In the genomic region with DNA sequence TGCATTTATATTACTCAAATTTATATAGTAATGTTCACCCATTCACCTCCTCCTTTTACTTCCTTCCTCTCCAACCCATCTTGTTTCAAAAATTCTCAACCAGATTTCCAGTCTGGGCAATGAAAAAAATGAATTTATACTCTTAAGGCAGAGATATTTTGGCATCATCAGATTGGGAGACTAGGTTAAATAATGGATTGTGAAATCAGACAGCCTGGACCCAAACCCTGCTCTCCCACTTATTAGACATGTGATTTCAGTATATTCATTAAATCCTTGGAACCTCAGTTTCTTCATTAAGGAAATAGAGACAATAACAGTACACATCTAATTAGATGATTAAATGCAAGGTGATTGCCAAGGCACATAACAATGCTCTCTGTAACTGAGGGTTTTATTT, we compare ENCODE assay signal across 30 cellular contexts. TPM values are rescaled to one million over a fixed set of nuclear protein-coding genes. Genes with fewer than 3 reads are reported as not detected.
"Had no signal": no experiment of that assay in that cellular context is flagged by ENCODE, and none has a peak within 500 bp of the region (broad histone marks: within the 10 kb centered on the region; RNA-seq: fewer than 3 reads in every experiment).

No MANE protein-coding gene starts in this region.

- H3K4me1 Mint-ChIP-seq: stimulated activated effector memory CD8-positive, alpha-beta T cell treated with anti-CD3 and anti-CD28 coated beads, Interleukin-12 subunit alpha, Interleukin-12 subunit beta, amount 100 ng/mL, for 72 hours; stimulated activated naive CD8-positive, alpha-beta T cell treated with anti-CD3 and anti-CD28 coated beads, Interleukin-15, amount 100 ng/mL, for 72 hours had no signal

- DNase-seq: stimulated activated CD4-positive, alpha-beta T cell treated with anti-CD3 and anti-CD28 coated beads, Interleukin-2, amount 100 ng/mL, for 48 hours; stimulated activated CD4-positive, alpha-beta T cell treated with anti-CD3 and anti-CD28 coated beads, Interleukin-4, amount 100 ng/mL, for 1 hour; stimulated activated CD4-positive, alpha-beta T cell treated with anti-CD3 and anti-CD28 coated beads, Interleukin-4, amount 100 ng/mL, for 24 hours; stimulated activated CD4-positive, alpha-beta T cell treated with anti-CD3 and anti-CD28 coated beads, Interleukin-4, amount 100 ng/mL, for 4 hours; stimulated activated CD8-positive, alpha-beta memory T cell treated with anti-CD3 and anti-CD28 coated beads, Interleukin-4, amount 100 ng/mL, for 48 hours; stimulated activated naive B cell treated with anti-CD40 and anti-IgM and Interleukin-4, amounts not matched to agents 10 μg/mL and 1 μg/mL and 100 μg/mL, for 72 hours; stimulated activated naive CD4-positive, alpha-beta T cell; stimulated activated naive CD4-positive, alpha-beta T cell treated with Interleukin-2 at 50 U/mL for 16 hours; stimulated activated naive CD8-positive, alpha-beta T cell treated with anti-CD3 and anti-CD28 coated beads, Interleukin-15, amount 100 ng/mL, for 72 hours; stimulated activated naive CD8-positive, alpha-beta T cell treated with anti-CD3 and anti-CD28 coated beads, Interleukin-15, Interleukin-2, amounts not matched to agents 100 U/mL and 50 U/mL, for 24 hours; stomach; substantia nigra; testis; thyroid gland; tibial artery; transverse colon; trophoblast cell; upper lobe of left lung; upper lobe of right lung; uterus had no signal

- H3K4me3 ChIP-seq: stomach, suprapubic skin, testis, thoracic aorta, thyroid gland, tibial artery, tibial nerve, transverse colon, upper lobe of left lung, upper lobe of right lung, uterus, vagina had no signal

- H3K27me3 ChIP-seq: stomach, suprapubic skin, testis, thyroid gland, tibial artery, tibial nerve, transverse colon, upper lobe of left lung, upper lobe of right lung, uterus, vagina had no signal

- ATAC-seq: stimulated activated effector memory CD8-positive, alpha-beta T cell treated with anti-CD3 and anti-CD28 coated beads, Interleukin-12 subunit alpha, Interleukin-12 subunit beta, amount 100 ng/mL, for 72 hours; stimulated activated memory B cell treated with anti-CD40 and anti-IgM and Interleukin-4, amounts not matched to agents 10 μg/mL and 1 μg/mL and 100 μg/mL, for 72 hours; stimulated activated naive B cell treated with anti-CD40 and anti-IgM and Interleukin-4, amounts not matched to agents 10 μg/mL and 1 μg/mL and 100 μg/mL, for 72 hours; stimulated activated naive CD8-positive, alpha-beta T cell treated with anti-CD3 and anti-CD28 coated beads, Interleukin-15, amount 100 ng/mL, for 72 hours; stimulated activated naive CD8-positive, alpha-beta T cell treated with anti-CD3 and anti-CD28 coated beads, Interleukin-15, Interleukin-2, amounts not matched to agents 100 U/mL and 50 U/mL, for 24 hours; upper lobe of right lung had no signal

- H3K4me1 ChIP-seq: suprapubic skin, testis, thyroid gland, tibial artery, tibial nerve, transverse colon, upper lobe of left lung, upper lobe of right lung, uterus, vagina had no signal

- H3K36me3 ChIP-seq: stomach, suprapubic skin, thoracic aorta, thyroid gland, tibial artery, tibial nerve, transverse colon, upper lobe of left lung, upper lobe of right lung, uterus, vagina had no signal

- H3K27me3 Mint-ChIP-seq: stimulated activated memory B cell treated with anti-CD40 and anti-IgM and Interleukin-4, amounts not matched to agents 10 μg/mL and 1 μg/mL and 100 μg/mL, for 72 hours; stimulated activated naive B cell treated with anti-CD40 and anti-IgM and Interleukin-4, amounts not matched to agents 10 μg/mL and 1 μg/mL and 100 μg/mL, for 72 hours; stimulated activated naive CD8-positive, alpha-beta T cell treated with anti-CD3 and anti-CD28 coated beads, Interleukin-15, amount 100 ng/mL, for 72 hours; type B pancreatic cell had no signal

- H3K4me3 Mint-ChIP-seq: stimulated activated effector memory CD8-positive, alpha-beta T cell treated with anti-CD3 and anti-CD28 coated beads, Interleukin-12 subunit alpha, Interleukin-12 subunit beta, amount 100 ng/mL, for 72 hours; stimulated activated memory B cell treated with anti-CD40 and anti-IgM and Interleukin-4, amounts not matched to agents 10 μg/mL and 1 μg/mL and 100 μg/mL, for 72 hours; stimulated activated naive B cell treated with anti-CD40 and anti-IgM and Interleukin-4, amounts not matched to agents 10 μg/mL and 1 μg/mL and 100 μg/mL, for 72 hours; stimulated activated naive CD8-positive, alpha-beta T cell treated with anti-CD3 and anti-CD28 coated beads, Interleukin-15, amount 100 ng/mL, for 72 hours; stimulated activated naive CD8-positive, alpha-beta T cell treated with anti-CD3 and anti-CD28 coated beads, Interleukin-15, Interleukin-2, amounts not matched to agents 100 ng/mL and 50 ng/mL, for 24 hours; type B pancreatic cell had no signal

- H3K9me3 ChIP-seq: stomach, suprapubic skin, testis, thyroid gland, tibial artery, transverse colon, upper lobe of left lung, upper lobe of right lung, uterus, vagina had no signal

- H3K27ac ChIP-seq: stomach, suprapubic skin, testis, thoracic aorta, thyroid gland, tibial artery, tibial nerve, transverse colon, upper lobe of left lung, upper lobe of right lung, uterus, vagina had no signal

- H3K27ac Mint-ChIP-seq: stimulated activated effector memory CD8-positive, alpha-beta T cell treated with anti-CD3 and anti-CD28 coated beads, Interleukin-12 subunit alpha, Interleukin-12 subunit beta, amount 100 ng/mL, for 72 hours; stimulated activated memory B cell treated with anti-CD40 and anti-IgM and Interleukin-4, amounts not matched to agents 10 μg/mL and 1 μg/mL and 100 μg/mL, for 72 hours; stimulated activated naive B cell treated with anti-CD40 and anti-IgM and Interleukin-4, amounts not matched to agents 10 μg/mL and 1 μg/mL and 100 μg/mL, for 72 hours; stimulated activated naive CD8-positive, alpha-beta T cell treated with anti-CD3 and anti-CD28 coated beads, Interleukin-15, amount 100 ng/mL, for 72 hours; stimulated activated naive CD8-positive, alpha-beta T cell treated with anti-CD3 and anti-CD28 coated beads, Interleukin-15, Interleukin-2, amounts not matched to agents 100 ng/mL and 50 ng/mL, for 24 hours; type B pancreatic cell had no signal

- H3K9me3 Mint-ChIP-seq: stimulated activated effector memory CD8-positive, alpha-beta T cell treated with anti-CD3 and anti-CD28 coated beads, Interleukin-12 subunit alpha, Interleukin-12 subunit beta, amount 100 ng/mL, for 72 hours; stimulated activated naive CD8-positive, alpha-beta T cell treated with anti-CD3 and anti-CD28 coated beads, Interleukin-15, amount 100 ng/mL, for 72 hours; stimulated activated naive CD8-positive, alpha-beta T cell treated with anti-CD3 and anti-CD28 coated beads, Interleukin-15, Interleukin-2, amounts not matched to agents 100 ng/mL and 50 ng/mL, for 24 hours; type B pancreatic cell had no signal

- H3K36me3 Mint-ChIP-seq: stimulated activated effector memory CD8-positive, alpha-beta T cell treated with anti-CD3 and anti-CD28 coated beads, Interleukin-12 subunit alpha, Interleukin-12 subunit beta, amount 100 ng/mL, for 72 hours had no signal

- FAIRE-seq: urothelium cell line had no signal

RNA-seq across cellular contexts. Expression of gene ACSM1, which starts 7.8 kb away (rescaled TPM):
- total RNA-seq: temporal lobe had no signal
